In the genomic region with DNA sequence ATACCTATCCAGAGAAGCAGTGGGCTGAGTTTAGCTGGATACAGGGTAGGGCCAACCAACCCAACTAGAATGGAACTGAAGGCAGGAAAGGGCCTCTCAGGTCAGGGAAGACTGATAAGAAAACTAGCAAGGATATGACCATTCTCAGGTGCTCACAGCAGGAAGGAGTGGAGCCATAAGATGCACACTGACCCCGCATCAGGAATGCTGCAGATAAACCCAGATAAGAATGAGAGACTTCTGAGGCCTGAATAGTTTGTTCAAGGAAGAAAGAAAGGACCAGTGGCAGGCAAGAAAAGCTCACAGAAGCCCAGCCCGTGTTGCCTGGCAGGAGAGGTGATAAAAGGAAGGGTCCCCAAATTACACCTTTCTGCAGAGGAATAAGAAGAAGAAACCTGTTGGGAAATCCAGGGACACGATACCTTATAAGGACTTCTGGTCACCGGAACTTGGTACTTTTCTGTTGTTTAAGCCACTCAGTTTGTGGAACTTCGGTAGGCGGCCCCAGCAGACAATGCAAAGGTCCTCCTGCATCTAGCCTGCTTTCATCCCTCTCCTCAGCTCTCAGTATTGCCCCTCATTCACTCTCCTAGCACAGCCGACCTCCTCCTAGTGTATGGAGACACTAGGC, we compare ENCODE assay signal across 21 cellular contexts. TPM values are rescaled to one million over a fixed set of nuclear protein-coding genes. Genes with fewer than 3 reads are reported as not detected.
DNase-seq lines count a peak whose midpoint lies in the region; ATAC-seq, FAIRE-seq and TF ChIP-seq lines count a peak whose summit lies in the region.
"Had no signal": no experiment of that assay in that cellular context is flagged by ENCODE, and none has a peak within 500 bp of the region (broad histone marks: within the 10 kb centered on the region; RNA-seq: fewer than 3 reads in every experiment).

No MANE protein-coding gene starts in this region.

- intact Hi-C loops in left cardiac atrium (cut with DNase I) (loop anchor here in 1 of 2 donors (5.0 kb wide), 1 partner anchor 45 kb away; no protein-coding TSS in a partner anchor), dorsolateral prefrontal cortex (cut with DNase I) (loop anchor here in 1 of 2 donors (5.0 kb wide), 3 partner anchors 55 to 280 kb away; a partner anchor contains a TSS)
- intact Hi-C loops in activated CD4-positive, alpha-beta T cell treated with anti-CD3 and anti-CD28 coated beads, Interleukin-2, amount 10 ng/mL, durations not matched to agents 24 days and 14 days (cut with micrococcal nuclease) = no loop called here

- no peak for TF ChIP-seq CTCF in cardiac muscle cell (IDR thresholded peaks at IDR 0.05; ENCODE audit: low read depth, low read length)
- TF ChIP-seq CTCF in dorsolateral prefrontal cortex (IDR thresholded peaks at IDR 0.05 in 54 of 56, conservative IDR thresholded peaks at IDR 0.05 in 2 of 56; ENCODE audit: low read depth in 1 of 56, partially characterized antibody in 56 of 56) = no peak
- TF ChIP-seq CTCF in neural progenitor cell (IDR thresholded peaks at IDR 0.05) = no peak
- TF ChIP-seq CTCF in tibial nerve (IDR thresholded peaks at IDR 0.05) = no peak

- H4K20me1 ChIP-seq in neural progenitor cell (ENCODE audit: low read depth) = no peaks in the 10 kb centered on the region

- peaks cover 3% of the 10 kb centered on the region for H3K27me3 Mint-ChIP-seq in neural progenitor cell (ENCODE audit: insufficient read depth, low read depth)
- peaks cover 13% of the 10 kb centered on the region for H3K27me3 Mint-ChIP-seq in activated CD4-positive, alpha-beta T cell treated with anti-CD3 and anti-CD28 coated beads, Interleukin-2, amount 10 ng/mL, durations not matched to agents 24 days and 14 days
- H3K27me3 Mint-ChIP-seq: CD4-positive, alpha-beta T cell had no signal

- DNase-seq in cardiac muscle cell (ENCODE audit: low read depth in 1 of 2, low spot score in 1 of 2) = no peak
- DNase-seq in left cardiac atrium = no peak
- no peak for DNase-seq in dorsolateral prefrontal cortex
- no peak for DNase-seq in neural progenitor cell (ENCODE audit: low spot score)
- DNase-seq in tibial nerve (ENCODE audit: low spot score in 2 of 2) = no peak
- DNase-seq in activated CD4-positive, alpha-beta T cell treated with anti-CD3 and anti-CD28 coated beads, Interleukin-2, amount 10 ng/mL, durations not matched to agents 24 days and 14 days = no peak
- no peak for DNase-seq in H54 (ENCODE audit: insufficient read length, low spot score)
- DNase-seq: BE2C; CD4-positive, alpha-beta T cell; GF-D8; KG1; MV-4-11; NCI-H187; NCI-H2107; NCI-H2227 treated with DMSO at 0.1 percent for 48 hours; NCI-H524; NCI-H82; OCI-M1; Right ventricle myocardium superior had no signal

- TF ChIP-seq EP300 in tibial nerve (IDR thresholded peaks at IDR 0.05) = no peak

- no peak overlapping the region for H3K4me3 Mint-ChIP-seq in neural progenitor cell
- no peak overlapping the region for H3K4me3 Mint-ChIP-seq in activated CD4-positive, alpha-beta T cell treated with anti-CD3 and anti-CD28 coated beads, Interleukin-2, amount 10 ng/mL, durations not matched to agents 24 days and 14 days
- H3K4me3 Mint-ChIP-seq: CD4-positive, alpha-beta T cell had no signal

- H3K36me3 ChIP-seq in cardiac muscle cell (no peaks in the 10 kb centered on the region), neural progenitor cell (no peaks in the 10 kb centered on the region), tibial nerve (no peaks in the 10 kb centered on the region)
- H3K36me3 ChIP-seq: BE2C had no signal

- H3K9ac ChIP-seq in neural progenitor cell = no peak overlapping the region

- peaks cover 10% of the 10 kb centered on the region for H3F3A ChIP-seq in neural progenitor cell (ENCODE audit: low read depth)

- no peaks in the 10 kb centered on the region for H3K36me3 Mint-ChIP-seq in neural progenitor cell
- H3K36me3 Mint-ChIP-seq in activated CD4-positive, alpha-beta T cell treated with anti-CD3 and anti-CD28 coated beads, Interleukin-2, amount 10 ng/mL, durations not matched to agents 24 days and 14 days (ENCODE audit: low read depth) = no peaks in the 10 kb centered on the region

- H3K4me2 ChIP-seq in neural progenitor cell = no peak overlapping the region

- H3K4me3 ChIP-seq in cardiac muscle cell (no peak overlapping the region), dorsolateral prefrontal cortex (no peak overlapping the region), neural progenitor cell (no peak overlapping the region), tibial nerve (no peak overlapping the region)

- no peak overlapping the region for H3K27ac Mint-ChIP-seq in neural progenitor cell
- no peak overlapping the region for H3K27ac Mint-ChIP-seq in activated CD4-positive, alpha-beta T cell treated with anti-CD3 and anti-CD28 coated beads, Interleukin-2, amount 10 ng/mL, durations not matched to agents 24 days and 14 days
- H3K27ac Mint-ChIP-seq: CD4-positive, alpha-beta T cell had no signal

- H3K9me3 Mint-ChIP-seq in neural progenitor cell = no peaks in the 10 kb centered on the region
- no peaks in the 10 kb centered on the region for H3K9me3 Mint-ChIP-seq in activated CD4-positive, alpha-beta T cell treated with anti-CD3 and anti-CD28 coated beads, Interleukin-2, amount 10 ng/mL, durations not matched to agents 24 days and 14 days
- H3K9me3 Mint-ChIP-seq: CD4-positive, alpha-beta T cell had no signal

- H3K79me2 ChIP-seq in neural progenitor cell (ENCODE audit: low read depth) = no peaks in the 10 kb centered on the region

- ATAC-seq in left cardiac atrium = no peak
- ATAC-seq in GM19463 (IDR thresholded peaks at IDR 0.05; ENCODE audit: unreplicated experiment) = no peak

- TF ChIP-seq POLR2A in tibial nerve (IDR thresholded peaks at IDR 0.05) = no peak
- TF ChIP-seq POLR2A in H54 (IDR thresholded peaks at IDR 0.05; ENCODE audit: low read depth, low read length) = no peak

- no peaks in the 10 kb centered on the region for H3K4me1 Mint-ChIP-seq in neural progenitor cell
- H3K4me1 Mint-ChIP-seq in activated CD4-positive, alpha-beta T cell treated with anti-CD3 and anti-CD28 coated beads, Interleukin-2, amount 10 ng/mL, durations not matched to agents 24 days and 14 days = no peaks in the 10 kb centered on the region

- H2AFZ ChIP-seq in neural progenitor cell (replicated peaks) = peak overlapping the region; percentile 11

- H3K4me1 ChIP-seq in cardiac muscle cell (ENCODE audit: low read depth) (peaks cover 44% of the 10 kb centered on the region), neural progenitor cell (peaks cover 5% of the 10 kb centered on the region), tibial nerve (no peaks in the 10 kb centered on the region)

- peak overlapping the region; percentile 69 for H3K27ac ChIP-seq in cardiac muscle cell
- H3K27ac ChIP-seq in dorsolateral prefrontal cortex = peak overlapping the region in 53 of 59 donors; percentile 82 to 99 (median 96)
- H3K27ac ChIP-seq in neural progenitor cell = no peak overlapping the region
- H3K27ac ChIP-seq in tibial nerve = peak overlapping the region in 3 of 4 donors; percentile 30 to 84 (median 73)

- 79 to 81% methylated on average over 7 of the region's 7 CpGs for WGBS in tibial nerve, 2 donors

- H3K9me3 ChIP-seq in cardiac muscle cell (ENCODE audit: low read depth) (no peaks in the 10 kb centered on the region), neural progenitor cell (ENCODE audit: low read depth) (no peaks in the 10 kb centered on the region), tibial nerve (no peaks in the 10 kb centered on the region)
- H3K9me3 ChIP-seq: BE2C had no signal

- H3K27me3 ChIP-seq in cardiac muscle cell = no peaks in the 10 kb centered on the region
- no peaks in the 10 kb centered on the region for H3K27me3 ChIP-seq in dorsolateral prefrontal cortex
- H3K27me3 ChIP-seq in neural progenitor cell = no peaks in the 10 kb centered on the region
- H3K27me3 ChIP-seq in tibial nerve = no peaks in the 10 kb centered on the region
- H3K27me3 ChIP-seq: BE2C had no signal

- no peak for FAIRE-seq in H54 (lab: Jason Lieb, UNC)
- FAIRE-seq: A204.1 had no signal

RNA-seq across cellular contexts. Expression of a gene that starts 58.9 kb away (rescaled TPM):
- total RNA-seq in cardiac muscle cell (754 and 1,350 TPM in 2 replicates), left cardiac atrium (100 to 1,000 TPM; 183 to 281 TPM), dorsolateral prefrontal cortex (100 to 1,000 TPM; 225 to 944 (median 658) TPM), neural progenitor cell (ENCODE audit: low replicate concordance) (61.5 and 92.5 TPM in 2 replicates), tibial nerve (100 to 1,000 TPM; 226 to 325 (median 267) TPM)
- 665 and 1,094 TPM in 2 replicates for polyA plus RNA-seq in cardiac muscle cell
- 252 and 261 TPM in 2 replicates for total RNA-seq in activated CD4-positive, alpha-beta T cell treated with anti-CD3 and anti-CD28 coated beads, Interleukin-2, amount 10 ng/mL, durations not matched to agents 24 days and 14 days
